24 cellular contexts compared by ENCODE assay signal in the genomic region with DNA sequence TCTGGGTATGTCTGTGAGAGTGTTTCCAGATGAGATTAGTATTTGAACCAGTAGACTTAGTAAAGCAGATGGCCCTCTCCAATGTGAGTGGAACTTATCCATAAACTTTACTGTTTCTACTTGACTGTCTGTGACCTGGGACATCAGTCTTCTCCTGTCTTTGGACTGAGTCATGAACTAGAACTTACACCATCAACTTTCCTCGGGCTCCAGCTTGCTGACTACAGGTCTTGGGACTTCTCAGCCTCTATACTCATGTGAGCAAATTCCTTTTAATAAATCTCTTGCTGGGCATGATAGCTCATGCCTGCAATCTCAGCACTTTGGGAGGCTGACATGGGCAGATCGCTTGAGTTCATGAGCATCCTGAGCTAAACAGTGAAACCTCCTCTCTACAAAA. TPM values are rescaled to one million over a fixed set of nuclear protein-coding genes. Genes with fewer than 3 reads are reported as not detected.
DNase-seq lines count a peak whose midpoint lies in the region; ATAC-seq and TF ChIP-seq lines count a peak whose summit lies in the region.
"Had no signal": no experiment of that assay in that cellular context is flagged by ENCODE, and none has a peak within 500 bp of the region (broad histone marks: within the 10 kb centered on the region; RNA-seq: fewer than 3 reads in every experiment).

No MANE protein-coding gene starts in this region.

- H3K36me3 Mint-ChIP-seq in T-helper 17 cell (ENCODE audit: low read depth) = no peaks in the 10 kb centered on the region
- H3K36me3 Mint-ChIP-seq: CD14-positive monocyte had no signal

- H3K4me1 ChIP-seq in foreskin keratinocyte (no peaks in the 10 kb centered on the region), gastrocnemius medialis (no peaks in the 10 kb centered on the region)
- H3K4me1 ChIP-seq: BE2C had no signal

- intact Hi-C loops in gastrocnemius medialis (cut with DNase I; ENCODE audit: low total_unique reads) = no loop called here

- H3K9me3 ChIP-seq in T-helper 17 cell (ENCODE audit: control insufficient read depth, low read length, poor library complexity, severe bottlenecking) = no peaks in the 10 kb centered on the region
- no peaks in the 10 kb centered on the region for H3K9me3 ChIP-seq in gastrocnemius medialis
- H3K9me3 ChIP-seq: A549, BE2C had no signal

- TF ChIP-seq POLR2A in gastrocnemius medialis (IDR thresholded peaks at IDR 0.05) = no peak

- no peaks in the 10 kb centered on the region for H3K36me3 ChIP-seq in gastrocnemius medialis
- H3K36me3 ChIP-seq: BE2C; BLaER1 treated with 17β-estradiol and CSF1 and Interleukin-3, amounts not matched to agents 10 nM and 100 nM had no signal

- ATAC-seq in T-helper 17 cell = no peak
- no peak for ATAC-seq in foreskin keratinocyte
- no peak for ATAC-seq in gastrocnemius medialis
- ATAC-seq in HG02973 (IDR thresholded peaks at IDR 0.05; ENCODE audit: unreplicated experiment) = no peak
- ATAC-seq: A549 had no signal

- TF ChIP-seq CTCF in epithelial cell of esophagus (IDR thresholded peaks at IDR 0.05; ENCODE audit: insufficient read depth, low read depth, low read length, missing control alignments) (no peak), foreskin keratinocyte (conservative IDR thresholded peaks at IDR 0.05) (no peak), gastrocnemius medialis (IDR thresholded peaks at IDR 0.05 in 4 of 5, conservative IDR thresholded peaks at IDR 0.05 in 1 of 5) (no peak)

- no peak overlapping the region for H3K4me3 ChIP-seq in epithelial cell of esophagus (ENCODE audit: low read length)
- H3K4me3 ChIP-seq in gastrocnemius medialis = no peak overlapping the region
- H3K4me3 ChIP-seq: A549; BLaER1 treated with 17β-estradiol and CSF1 and Interleukin-3, amounts not matched to agents 10 nM and 100 nM; GM23248 had no signal

- no peak overlapping the region for H3K27ac ChIP-seq in foreskin keratinocyte
- H3K27ac ChIP-seq in gastrocnemius medialis = no peak overlapping the region
- H3K27ac ChIP-seq: A549; BLaER1 treated with 17β-estradiol and CSF1 and Interleukin-3, amounts not matched to agents 10 nM and 100 nM; GM23248 had no signal

- no peaks in the 10 kb centered on the region for H3K4me1 Mint-ChIP-seq in T-helper 17 cell
- H3K4me1 Mint-ChIP-seq: CD14-positive monocyte had no signal

- DNase-seq in EH (ENCODE audit: low read depth) (peak; percentile 11), T-helper 17 cell (no peak), epithelial cell of esophagus (ENCODE audit: low read depth) (peak; percentile 50), foreskin keratinocyte (peak; percentile 33 to 62), gastrocnemius medialis (no peak), GM03348 (ENCODE audit: low spot score) (no peak)
- DNase-seq: 8988T; ACHN; AML-193; BE2C; Calu3; CD4-positive, alpha-beta T cell; COR-L47; DMS153; DND-41; EL; GDM1; GM23248; H7; HCEC 1CT had no signal

- H3K4me3 Mint-ChIP-seq in T-helper 17 cell = no peak overlapping the region
- H3K4me3 Mint-ChIP-seq: CD14-positive monocyte; CD4-positive, alpha-beta T cell had no signal

- H3K27me3 Mint-ChIP-seq in T-helper 17 cell = no peaks in the 10 kb centered on the region
- H3K27me3 Mint-ChIP-seq: CD4-positive, alpha-beta T cell had no signal

- H3K27me3 ChIP-seq in foreskin keratinocyte (peaks cover 5% of the 10 kb centered on the region), gastrocnemius medialis (no peaks in the 10 kb centered on the region)
- H3K27me3 ChIP-seq: BE2C; BLaER1 treated with 17β-estradiol and CSF1 and Interleukin-3, amounts not matched to agents 10 nM and 100 nM had no signal

- peak overlapping the region; percentile 4 for H3K27ac Mint-ChIP-seq in T-helper 17 cell
- H3K27ac Mint-ChIP-seq: CD14-positive monocyte; CD4-positive, alpha-beta T cell had no signal

- in situ Hi-C loops in gastrocnemius medialis (cut with MboI; ENCODE audit: low sequenced_read_pairs in 4 of 4) = no loop called here

RNA-seq across cellular contexts. Expression of gene WAPL, which starts 25.7 kb away (rescaled TPM):
- total RNA-seq in T-helper 17 cell = 10 to 100 TPM; 42.9 to 43.0 TPM
- 39.5 and 39.7 TPM in 2 replicates for total RNA-seq in foreskin keratinocyte
- 15.0 and 17.3 TPM in 2 replicates for polyA plus RNA-seq in foreskin keratinocyte
- 10 to 100 TPM; 36.9 to 43.4 (median 39.6) TPM for total RNA-seq in gastrocnemius medialis

Comparison
In these comparisons a context has a peak if more than half of its experiments do, and no peak if none do; other contexts are left out.
1. DNase-seq: peak in EH (single experiment), epithelial cell of esophagus (single experiment) and foreskin keratinocyte (2 of 2); none in T-helper 17 cell (0 of 3), gastrocnemius medialis (0 of 2) and GM03348 (single experiment).